In the genomic region with DNA sequence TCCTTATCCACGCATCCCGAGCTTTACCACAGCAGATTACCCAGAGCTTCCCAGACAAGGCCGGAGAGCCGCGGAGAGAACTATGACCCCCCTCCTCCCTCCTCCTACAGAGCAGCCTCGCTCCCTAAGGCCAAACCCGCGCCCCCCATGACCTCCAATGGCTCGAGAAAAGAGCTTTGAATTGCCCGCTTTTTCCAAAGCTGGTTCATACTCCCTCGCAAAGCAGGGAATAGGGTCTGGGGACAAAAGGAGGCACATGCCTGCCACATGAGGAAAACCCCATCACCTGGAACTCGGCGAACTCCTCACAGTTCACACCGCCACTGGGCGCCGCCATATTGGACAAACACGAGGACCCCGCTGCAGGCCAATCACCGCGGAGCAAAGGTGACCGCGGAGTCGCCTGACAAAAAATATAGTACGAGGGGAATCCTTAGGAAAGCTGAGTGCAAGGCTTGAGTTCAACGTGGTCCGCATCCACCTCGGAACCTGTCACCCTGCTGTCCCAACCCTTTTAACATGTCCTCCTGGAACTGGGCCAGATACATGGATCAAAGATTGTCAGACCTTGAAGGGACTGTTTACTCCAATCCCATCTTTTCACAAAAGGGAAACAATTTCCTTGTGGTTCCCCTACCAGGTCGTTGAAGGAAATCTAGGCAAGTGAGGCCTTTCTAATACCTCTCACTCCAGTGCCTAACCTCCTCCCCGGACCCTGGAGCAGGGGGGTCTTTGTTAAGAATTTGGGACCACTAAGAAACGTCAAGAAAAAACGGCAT, we compare ENCODE assay signal across 8 cellular contexts. TPM values are rescaled to one million over a fixed set of nuclear protein-coding genes. Genes with fewer than 3 reads are reported as not detected.
A peak's percentile ranks its signal among the peaks of the same experiment; 100 is the strongest.
DNase-seq lines count a peak whose midpoint lies in the region; ATAC-seq and TF ChIP-seq lines count a peak whose summit lies in the region.

Gene MIX23 (minus strand): TSS at position 344 of the 779 bp plus-strand sequence. CDS start 7 bp downstream, at position 337.

- H3K9me3 Mint-ChIP-seq in activated CD4-positive, alpha-beta T cell treated with anti-CD3 and anti-CD28 coated beads, Interleukin-2, amount 10 ng/mL, durations not matched to agents 7 days and 5 days, result no peaks in the 10 kb centered on the region

- H3K36me3 Mint-ChIP-seq in activated CD4-positive, alpha-beta T cell treated with anti-CD3 and anti-CD28 coated beads, Interleukin-2, amount 10 ng/mL, durations not matched to agents 7 days and 5 days (ENCODE audit: low read depth), result peaks cover 8% of the 10 kb centered on the region

- H3K4me1 Mint-ChIP-seq in activated CD4-positive, alpha-beta T cell treated with anti-CD3 and anti-CD28 coated beads, Interleukin-2, amount 10 ng/mL, durations not matched to agents 7 days and 5 days, result peaks cover 66% of the 10 kb centered on the region

- TF ChIP-seq CTCF in AG04450 (IDR thresholded peaks at IDR 0.05; ENCODE audit: low read depth, low read length), result no peak

- no peaks in the 10 kb centered on the region for H3K9me3 ChIP-seq in AG04450 (ENCODE audit: control insufficient read depth, insufficient read depth, low read length)

- peak within 1 kb of the TSS; percentile 93 for H3K27ac Mint-ChIP-seq in activated CD4-positive, alpha-beta T cell treated with anti-CD3 and anti-CD28 coated beads, Interleukin-2, amount 10 ng/mL, durations not matched to agents 7 days and 5 days

- H3K4me3 Mint-ChIP-seq in activated CD4-positive, alpha-beta T cell treated with anti-CD3 and anti-CD28 coated beads, Interleukin-2, amount 10 ng/mL, durations not matched to agents 7 days and 5 days, result peak within 1 kb of the TSS; percentile 93

- intact Hi-C loops in left colon (cut with DNase I, micrococcal nuclease), result no loop called here

- H3K4me3 ChIP-seq in AG04450 (ENCODE audit: low read depth, low read length), result peak within 1 kb of the TSS; percentile 96

- CTCF ChIA-PET in AG04450 (lab: Charles Lee), result interaction anchor here (0.5 to 4.0 kb wide), 4 partner anchors 10 to 837 kb away, joined by 3 to 48 read pairs (median 4); partner anchors contain the start of gene POLQ
- CTCF ChIA-PET in activated CD4-positive, alpha-beta T cell treated with anti-CD3 and anti-CD28 coated beads, Interleukin-2, amount 10 ng/mL, durations not matched to agents 7 days and 5 days (lab: Charles Lee), result interaction anchor here (0.6 to 1.4 kb wide), 8 partner anchors 11 to 329 kb away, joined by 3 to 4 read pairs (median 3); partner anchors contain the start of gene WDR5B

- ATAC-seq in GM19035 (IDR thresholded peaks at IDR 0.05; ENCODE audit: unreplicated experiment) (peak; percentile 39), HG03520 (IDR thresholded peaks at IDR 0.05; ENCODE audit: unreplicated experiment) (peak; percentile 37), left colon (peak; percentile 72)

- no peaks in the 10 kb centered on the region for H3K27me3 ChIP-seq in AG04450 (ENCODE audit: control insufficient read depth, insufficient read depth, low read length)

- DNase-seq in AG04450 (ENCODE audit: low read depth, low spot score) (no peak), NCI-H748 (lab: John Stamatoyannopoulos, UW; ENCODE audit: unreplicated experiment) (peak; percentile 86), cortex of kidney (lab: John Stamatoyannopoulos, UW) (peak; percentile 22), left colon (peak; percentile 89 to 90)
- peak; percentile 88 for DNase-seq in activated CD4-positive, alpha-beta T cell treated with anti-CD3 and anti-CD28 coated beads, Interleukin-2, amount 10 ng/mL, durations not matched to agents 7 days and 5 days
- peak; percentile 88 for DNase-seq in stimulated activated CD4-positive, alpha-beta T cell treated with anti-CD3 and anti-CD28 coated beads, Interleukin-1b, Interleukin-23, amount 100 ng/mL, for 48 hours

- no peaks in the 10 kb centered on the region for H3K27me3 Mint-ChIP-seq in activated CD4-positive, alpha-beta T cell treated with anti-CD3 and anti-CD28 coated beads, Interleukin-2, amount 10 ng/mL, durations not matched to agents 7 days and 5 days

- POLR2A ChIA-PET in AG04450 (lab: Yijun Ruan, JAX), result interaction anchor here (0.7 to 1.1 kb wide), 2 partner anchors 33 to 516 kb away, joined by 3 to 4 read pairs; partner anchors contain the start of gene WDR5B
- POLR2A ChIA-PET in activated CD4-positive, alpha-beta T cell treated with anti-CD3 and anti-CD28 coated beads, Interleukin-2, amount 10 ng/mL, durations not matched to agents 7 days and 5 days (lab: Charles Lee), result no interaction called here

- peak within 1 kb of the TSS; percentile 53 for H3K27ac ChIP-seq in AG04450 (ENCODE audit: low read depth, low read length)

RNA-seq across cellular contexts. Expression of gene MIX23, which starts in this region (rescaled TPM):
- polyA plus RNA-seq in AG04450 (2011; rRNA removed), result 16.7 and 21.7 TPM in 2 replicates
- 5.9 and 11.6 TPM in 2 replicates for polyA minus RNA-seq in AG04450 (2011; rRNA and poly(A)+ RNA removed)
- total RNA-seq in activated CD4-positive, alpha-beta T cell treated with anti-CD3 and anti-CD28 coated beads, Interleukin-2, amount 10 ng/mL, durations not matched to agents 7 days and 5 days, result 10 to 100 TPM; 29.4 to 43.1 TPM
- 10 to 100 TPM; 30.2 to 39.9 TPM for total RNA-seq in left colon
